Comparison of ENCODE assay signal across 34 cellular contexts in the genomic region with DNA sequence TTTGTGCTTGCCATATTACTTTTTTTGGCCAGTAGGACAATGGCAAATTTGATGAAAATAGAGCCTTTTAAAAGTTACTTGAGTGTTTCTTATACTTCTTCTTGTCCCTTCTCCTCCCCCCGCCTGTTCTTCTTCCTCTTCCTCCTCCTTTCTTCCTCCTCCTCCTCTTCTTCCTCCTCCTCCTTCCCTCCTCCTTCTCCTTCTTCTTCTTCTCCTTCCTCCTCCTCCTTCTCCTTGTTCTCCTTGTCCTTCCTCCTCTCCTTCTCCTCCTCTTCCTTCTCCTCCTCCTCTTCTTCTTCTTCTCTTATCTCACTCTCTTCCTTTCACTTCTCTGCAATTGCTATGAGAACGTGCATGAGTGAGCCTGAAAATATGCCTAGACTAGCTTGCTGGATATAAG.
"Had no signal": no experiment of that assay in that cellular context is flagged by ENCODE, and none has a peak within 500 bp of the region (broad histone marks: within the 10 kb centered on the region; RNA-seq: fewer than 3 reads in every experiment).

No MANE protein-coding gene starts in this region.

- H3K27ac ChIP-seq: body of pancreas, brain microvascular endothelial cell, breast epithelium, VCaP had no signal

- FAIRE-seq: astrocyte, colon had no signal

- DNase-seq: activated B cell treated with CpG ODN at 0.5 μM for 24 hours; activated CD4-positive, alpha-beta memory T cell treated with anti-CD3 and anti-CD28 coated beads, Interleukin-2, amount 10 ng/mL, durations not matched to agents 7 days and 5 days; activated CD4-positive, alpha-beta T cell treated with anti-CD3 and anti-CD28 coated beads for 4 hours; activated CD4-positive, alpha-beta T cell treated with anti-CD3 and anti-CD28 coated beads, Interleukin-2, amount 10 ng/mL, durations not matched to agents 24 days and 14 days; activated CD4-positive, alpha-beta T cell treated with anti-CD3 and anti-CD28 coated beads, Interleukin-2, amount 50 U/mL, for 48 hours; activated CD4-positive, CD25-positive, alpha-beta regulatory T cell treated with anti-CD3 and anti-CD28 coated beads, Interleukin-2, amount 50 U/mL, for 72 hours; activated CD8-positive, alpha-beta memory T cell treated with anti-CD3 and anti-CD28 coated beads for 24 hours; activated CD8-positive, alpha-beta memory T cell treated with anti-CD3 and anti-CD28 coated beads, Interleukin-2, amount 10 ng/mL, durations not matched to agents 7 days and 5 days; activated CD8-positive, alpha-beta memory T cell treated with anti-CD3 and anti-CD28 coated beads, Interleukin-2, amount 50 U/mL, for 48 hours; activated CD8-positive, alpha-beta T cell treated with anti-CD3 and anti-CD28 coated beads, Interleukin-2, amount 10 ng/mL, durations not matched to agents 7 days and 5 days; activated effector memory CD4-positive, alpha-beta T cell treated with Interleukin-2 at 50 U/mL for 16 hours; activated gamma-delta T cell; activated naive CD4-positive, alpha-beta T cell treated with anti-CD3 and anti-CD28 coated beads, Interleukin-2, amount 10 ng/mL, durations not matched to agents 7 days and 5 days; activated naive CD4-positive, alpha-beta T cell treated with Interleukin-2 at 50 U/mL for 16 hours; activated naive CD8-positive, alpha-beta T cell treated with anti-CD3 and anti-CD28 coated beads, Interleukin-2, amount 10 ng/mL, durations not matched to agents 7 days and 5 days; activated naive CD8-positive, alpha-beta T cell treated with anti-CD3 and anti-CD28 coated beads, Interleukin-2, amount 50 U/mL, for 24 hours; activated T-cell treated with anti-CD3 and anti-CD28 coated beads, Interleukin-2, amount 50 U/mL, for 24 hours; activated T-cell treated with anti-CD3 and anti-CD28 coated beads, Interleukin-2, amount 50 U/mL, for 48 hours; amniotic stem cell; aorta; body of pancreas; brain microvascular endothelial cell; central memory CD4-positive, alpha-beta T cell; T-helper 2 cell; T-helper 9 cell had no signal

- H3K27me3 ChIP-seq: body of pancreas, brain microvascular endothelial cell, breast epithelium had no signal

- H3K36me3 ChIP-seq: brain microvascular endothelial cell, breast epithelium had no signal

- H3K27ac Mint-ChIP-seq: activated B cell treated with CpG ODN at 0.5 μM for 24 hours; activated CD4-positive, alpha-beta memory T cell treated with anti-CD3 and anti-CD28 coated beads, Interleukin-2, amount 10 ng/mL, durations not matched to agents 7 days and 5 days; activated CD4-positive, alpha-beta T cell treated with anti-CD3 and anti-CD28 coated beads, Interleukin-2, amount 10 ng/mL, durations not matched to agents 24 days and 14 days; activated CD8-positive, alpha-beta memory T cell treated with anti-CD3 and anti-CD28 coated beads, Interleukin-2, amount 10 ng/mL, durations not matched to agents 7 days and 5 days; activated CD8-positive, alpha-beta T cell treated with anti-CD3 and anti-CD28 coated beads, Interleukin-2, amount 10 ng/mL, durations not matched to agents 7 days and 5 days; activated naive CD4-positive, alpha-beta T cell treated with anti-CD3 and anti-CD28 coated beads, Interleukin-2, amount 10 ng/mL, durations not matched to agents 7 days and 5 days; activated naive CD4-positive, alpha-beta T cell treated with anti-CD3 and anti-CD28 coated beads, Interleukin-2, amount 50 U/mL, for 24 hours; activated naive CD8-positive, alpha-beta T cell; activated naive CD8-positive, alpha-beta T cell treated with anti-CD3 and anti-CD28 coated beads, Interleukin-2, amount 10 ng/mL, durations not matched to agents 7 days and 5 days; activated naive CD8-positive, alpha-beta T cell treated with anti-CD3 and anti-CD28 coated beads, Interleukin-2, amount 50 U/mL, for 24 hours; activated T-cell treated with anti-CD3 and anti-CD28 coated beads, Interleukin-2, amount 50 U/mL, for 24 hours; activated T-helper 2 cell treated with anti-CD3 and anti-CD28 coated beads, Interferon-gamma antibody, Interleukin-2, Interleukin-4, amounts not matched to agents 10 μg/mL and 5 μg/mL and 100 μg/mL, durations not matched to agents 14 hours and 24 hours and 36 hours; T-helper 1 cell treated with Interleukin-12 subunit alpha and Interleukin-12 subunit beta and Interleukin-4 antibody, amounts not matched to agents 30 μg/mL and 1 μg/mL, for 36 hours; T-helper 2 cell treated with Interferon-gamma antibody and Interleukin-4, amounts not matched to agents 5 μg/mL and 100 μg/mL, for 36 hours had no signal

- H3K9me3 Mint-ChIP-seq: activated B cell treated with CpG ODN at 0.5 μM for 24 hours; activated CD4-positive, alpha-beta memory T cell treated with anti-CD3 and anti-CD28 coated beads, Interleukin-2, amount 10 ng/mL, durations not matched to agents 7 days and 5 days; activated CD4-positive, alpha-beta T cell treated with anti-CD3 and anti-CD28 coated beads, Interleukin-2, amount 10 ng/mL, durations not matched to agents 24 days and 14 days; activated naive CD4-positive, alpha-beta T cell treated with anti-CD3 and anti-CD28 coated beads, Interleukin-2, amount 10 ng/mL, durations not matched to agents 7 days and 5 days; activated naive CD8-positive, alpha-beta T cell treated with anti-CD3 and anti-CD28 coated beads, Interleukin-2, amount 10 ng/mL, durations not matched to agents 7 days and 5 days; activated naive CD8-positive, alpha-beta T cell treated with anti-CD3 and anti-CD28 coated beads, Interleukin-2, amount 50 U/mL, for 24 hours; activated T-cell treated with anti-CD3 and anti-CD28 coated beads, Interleukin-2, amount 50 U/mL, for 24 hours; activated T-helper 2 cell treated with anti-CD3 and anti-CD28 coated beads, Interferon-gamma antibody, Interleukin-2, Interleukin-4, amounts not matched to agents 10 μg/mL and 5 μg/mL and 100 μg/mL, durations not matched to agents 14 hours and 24 hours and 36 hours; T-helper 1 cell treated with Interleukin-12 subunit alpha and Interleukin-12 subunit beta and Interleukin-4 antibody, amounts not matched to agents 30 μg/mL and 1 μg/mL, for 36 hours; T-helper 2 cell treated with Interferon-gamma antibody and Interleukin-4, amounts not matched to agents 5 μg/mL and 100 μg/mL, for 36 hours had no signal

- H3K9me3 ChIP-seq: body of pancreas, breast epithelium had no signal

- H3K36me3 Mint-ChIP-seq: activated CD8-positive, alpha-beta memory T cell treated with anti-CD3 and anti-CD28 coated beads, Interleukin-2, amount 10 ng/mL, durations not matched to agents 7 days and 5 days; activated naive CD4-positive, alpha-beta T cell treated with anti-CD3 and anti-CD28 coated beads, Interleukin-2, amount 10 ng/mL, durations not matched to agents 7 days and 5 days; activated naive CD4-positive, alpha-beta T cell treated with anti-CD3 and anti-CD28 coated beads, Interleukin-2, amount 50 U/mL, for 24 hours; activated naive CD8-positive, alpha-beta T cell; activated naive CD8-positive, alpha-beta T cell treated with anti-CD3 and anti-CD28 coated beads, Interleukin-2, amount 10 ng/mL, durations not matched to agents 7 days and 5 days had no signal

- H3K4me3 Mint-ChIP-seq: activated B cell treated with CpG ODN at 0.5 μM for 24 hours; activated CD4-positive, alpha-beta memory T cell treated with anti-CD3 and anti-CD28 coated beads, Interleukin-2, amount 10 ng/mL, durations not matched to agents 7 days and 5 days; activated CD4-positive, alpha-beta T cell treated with anti-CD3 and anti-CD28 coated beads, Interleukin-2, amount 10 ng/mL, durations not matched to agents 24 days and 14 days; activated CD8-positive, alpha-beta memory T cell treated with anti-CD3 and anti-CD28 coated beads, Interleukin-2, amount 10 ng/mL, durations not matched to agents 7 days and 5 days; activated CD8-positive, alpha-beta T cell treated with anti-CD3 and anti-CD28 coated beads, Interleukin-2, amount 10 ng/mL, durations not matched to agents 7 days and 5 days; activated naive CD4-positive, alpha-beta T cell treated with anti-CD3 and anti-CD28 coated beads, Interleukin-2, amount 10 ng/mL, durations not matched to agents 7 days and 5 days; activated naive CD4-positive, alpha-beta T cell treated with anti-CD3 and anti-CD28 coated beads, Interleukin-2, amount 50 U/mL, for 24 hours; activated naive CD8-positive, alpha-beta T cell; activated naive CD8-positive, alpha-beta T cell treated with anti-CD3 and anti-CD28 coated beads, Interleukin-2, amount 10 ng/mL, durations not matched to agents 7 days and 5 days; activated naive CD8-positive, alpha-beta T cell treated with anti-CD3 and anti-CD28 coated beads, Interleukin-2, amount 50 U/mL, for 24 hours; activated T-cell treated with anti-CD3 and anti-CD28 coated beads, Interleukin-2, amount 50 U/mL, for 24 hours; T-helper 1 cell treated with Interleukin-12 subunit alpha and Interleukin-12 subunit beta and Interleukin-4 antibody, amounts not matched to agents 30 μg/mL and 1 μg/mL, for 36 hours; T-helper 2 cell treated with Interferon-gamma antibody and Interleukin-4, amounts not matched to agents 5 μg/mL and 100 μg/mL, for 36 hours had no signal

- H3K27me3 Mint-ChIP-seq: activated B cell treated with CpG ODN at 0.5 μM for 24 hours had no signal

- H3K4me1 ChIP-seq: body of pancreas, breast epithelium had no signal

- H3K4me3 ChIP-seq: body of pancreas, breast epithelium had no signal

- ATAC-seq: activated CD8-positive, alpha-beta memory T cell treated with anti-CD3 and anti-CD28 coated beads, Interleukin-2, amount 10 ng/mL, durations not matched to agents 7 days and 5 days; activated CD8-positive, alpha-beta T cell treated with anti-CD3 and anti-CD28 coated beads, Interleukin-2, amount 10 ng/mL, durations not matched to agents 7 days and 5 days; activated naive CD8-positive, alpha-beta T cell treated with anti-CD3 and anti-CD28 coated beads, Interleukin-2, amount 50 U/mL, for 24 hours; body of pancreas had no signal

- H3K4me1 Mint-ChIP-seq: activated B cell treated with CpG ODN at 0.5 μM for 24 hours; activated CD4-positive, alpha-beta memory T cell treated with anti-CD3 and anti-CD28 coated beads, Interleukin-2, amount 10 ng/mL, durations not matched to agents 7 days and 5 days; activated CD4-positive, alpha-beta T cell treated with anti-CD3 and anti-CD28 coated beads, Interleukin-2, amount 10 ng/mL, durations not matched to agents 24 days and 14 days; activated CD8-positive, alpha-beta memory T cell treated with anti-CD3 and anti-CD28 coated beads, Interleukin-2, amount 10 ng/mL, durations not matched to agents 7 days and 5 days; activated naive CD4-positive, alpha-beta T cell treated with anti-CD3 and anti-CD28 coated beads, Interleukin-2, amount 10 ng/mL, durations not matched to agents 7 days and 5 days; activated naive CD4-positive, alpha-beta T cell treated with anti-CD3 and anti-CD28 coated beads, Interleukin-2, amount 50 U/mL, for 24 hours; activated naive CD8-positive, alpha-beta T cell treated with anti-CD3 and anti-CD28 coated beads, Interleukin-2, amount 10 ng/mL, durations not matched to agents 7 days and 5 days; activated naive CD8-positive, alpha-beta T cell treated with anti-CD3 and anti-CD28 coated beads, Interleukin-2, amount 50 U/mL, for 24 hours had no signal
